ENCODE assay signal across 8 cellular contexts in the genomic region with DNA sequence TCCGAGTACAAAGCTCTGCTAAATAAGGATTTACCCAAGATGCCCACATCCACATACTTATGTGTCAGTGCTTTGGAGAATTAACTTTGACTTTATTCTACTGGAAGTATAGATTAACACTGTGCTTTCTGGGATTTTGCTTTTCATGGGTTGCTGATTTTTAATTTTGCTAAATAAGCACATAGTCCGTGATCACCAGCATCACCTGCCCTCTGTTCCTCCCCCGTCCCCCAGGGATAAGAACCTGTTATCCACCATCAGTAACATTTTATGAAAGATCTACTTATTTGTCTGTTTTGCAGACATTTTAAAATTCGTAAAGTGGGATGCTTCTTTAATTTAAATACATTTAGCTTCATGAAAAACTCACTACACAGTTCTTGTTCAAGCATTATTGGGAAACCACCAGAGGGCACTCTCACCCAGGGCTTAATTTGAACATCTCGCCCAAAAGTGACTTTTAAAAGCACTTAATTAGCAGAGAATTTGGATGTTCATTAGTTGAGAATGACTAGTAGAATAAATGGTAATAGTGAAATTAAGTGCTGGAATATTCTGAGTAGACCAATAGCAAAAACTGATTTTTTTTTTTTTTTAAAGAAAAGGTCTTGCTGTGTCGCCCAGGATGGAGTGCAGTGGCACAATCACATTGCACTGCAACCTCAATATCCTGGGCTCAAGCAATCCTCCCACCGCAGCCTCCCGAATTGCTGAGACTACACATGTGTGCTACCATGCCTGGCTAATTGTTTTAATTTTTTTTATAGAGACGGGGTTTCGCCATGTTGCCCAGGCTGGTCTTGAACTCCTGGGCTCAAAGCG. TPM values are rescaled to one million over a fixed set of nuclear protein-coding genes. Genes with fewer than 3 reads are reported as not detected.
DNase-seq lines count a peak whose midpoint lies in the region; ATAC-seq and TF ChIP-seq lines count a peak whose summit lies in the region.

No MANE protein-coding gene starts in this region.

- peaks cover 6% of the 10 kb centered on the region for H3K36me3 Mint-ChIP-seq in effector memory CD8-positive, alpha-beta T cell (ENCODE audit: insufficient read depth)

- H4K20me1 ChIP-seq in neural cell (ENCODE audit: insufficient read depth) = no peaks in the 10 kb centered on the region

- H2AFZ ChIP-seq in neural cell (ENCODE audit: low read depth, low read length) = no peak overlapping the region

- TF ChIP-seq CTCF in neural cell (IDR thresholded peaks at IDR 0.05; ENCODE audit: poor library complexity, severe bottlenecking) (peak; percentile 84), transverse colon (IDR thresholded peaks at IDR 0.05) (peak; percentile 71 to 80 (median 74))

- TF ChIP-seq EP300 in neural cell (conservative IDR thresholded peaks at IDR 0.05; ENCODE audit: poor library complexity, severe bottlenecking) = no peak
- TF ChIP-seq EP300 in transverse colon (IDR thresholded peaks at IDR 0.05; ENCODE audit: low read depth) = no peak

- no peak overlapping the region for H3K9ac ChIP-seq in neural cell (ENCODE audit: low read length)

- H3K4me3 ChIP-seq in neural cell (ENCODE audit: low read length) = no peak overlapping the region
- H3K4me3 ChIP-seq in transverse colon = no peak overlapping the region

- no peak for TF ChIP-seq POLR2A in transverse colon (IDR thresholded peaks at IDR 0.05)

- in situ Hi-C loops in transverse colon (cut with MboI; ENCODE audit: low pct_ligation_motif_present in 1 of 4, low pct_unique_long_range_greater_than_20kb in 1 of 4, low sequenced_read_pairs in 3 of 4) = loop anchor here in 3 of 4 donors (5.0 to 10.0 kb wide), 2 partner anchors 599 to 602 kb away; no protein-coding TSS in a partner anchor

- H3K27ac Mint-ChIP-seq in effector memory CD8-positive, alpha-beta T cell = no peak overlapping the region

- TF ChIP-seq RAD21 in neural cell (conservative IDR thresholded peaks at IDR 0.05) = peak; percentile 87

- no peaks in the 10 kb centered on the region for H3K79me2 ChIP-seq in neural cell (replicated peaks; ENCODE audit: insufficient read depth, low read length)

- H3F3A ChIP-seq in neural cell (ENCODE audit: insufficient read depth, low read length, poor library complexity, severe bottlenecking) = no peaks in the 10 kb centered on the region

- H3K4me1 ChIP-seq in transverse colon = no peaks in the 10 kb centered on the region

- H3K4me3 Mint-ChIP-seq in effector memory CD8-positive, alpha-beta T cell = no peak overlapping the region

- no peaks in the 10 kb centered on the region for H3K4me1 Mint-ChIP-seq in effector memory CD8-positive, alpha-beta T cell (ENCODE audit: low read depth in 2 of 2)

- H3K9me2 ChIP-seq in neural cell (ENCODE audit: insufficient read depth, low read length) = no peaks in the 10 kb centered on the region

- H3K4me2 ChIP-seq in neural cell (ENCODE audit: low read length) = no peak overlapping the region

- WGBS in transverse colon (ENCODE audit: low coverage in 1 of 2), 2 donors = 72 to 73% methylated on average over 9 to 11 of the region's 11 CpGs

- peak; percentile 58 for ATAC-seq in effector memory CD8-positive, alpha-beta T cell (replicated peaks)
- ATAC-seq in HG03342 (IDR thresholded peaks at IDR 0.05; ENCODE audit: unreplicated experiment) = no peak

- intact Hi-C loops in transverse colon (cut with DNase I; ENCODE audit: low total_unique reads) = loop anchor here (2.0 to 10.0 kb wide), 2 partner anchors 62 to 600 kb away; no protein-coding TSS in a partner anchor

- no peaks in the 10 kb centered on the region for H3K27me3 Mint-ChIP-seq in effector memory CD8-positive, alpha-beta T cell

- no peaks in the 10 kb centered on the region for H3K27me3 ChIP-seq in neural cell (ENCODE audit: insufficient read depth, low read depth, low read length)
- no peaks in the 10 kb centered on the region for H3K27me3 ChIP-seq in transverse colon

- peak; percentile 2 for DNase-seq in NK-92 treated with Interleukin-12 subunit alpha and Interleukin-12 subunit beta, amount 100 ng/mL, for 24 hours (lab: John Stamatoyannopoulos, UW)
- DNase-seq in NK-92 (lab: John Stamatoyannopoulos, UW; ENCODE audit: unreplicated experiment) (no peak), NCI-H2227 (lab: John Stamatoyannopoulos, UW; ENCODE audit: unreplicated experiment) (peak; percentile 55), transverse colon (peak; percentile 43)
- peak; percentile 21 to 50 for DNase-seq in activated CD4-positive, alpha-beta T cell treated with anti-CD3 and anti-CD28 coated beads, Interleukin-2, amount 50 U/mL, for 24 hours (ENCODE audit: low read depth in 1 of 2, low spot score in 1 of 2)
- peak; percentile 60 to 67 (median 65) for DNase-seq in effector memory CD8-positive, alpha-beta T cell

- H3K9me3 ChIP-seq in neural cell (ENCODE audit: low read length) (no peaks in the 10 kb centered on the region), transverse colon (no peaks in the 10 kb centered on the region)

- no peaks in the 10 kb centered on the region for H3K9me3 Mint-ChIP-seq in effector memory CD8-positive, alpha-beta T cell

- H3K27ac ChIP-seq in neural cell (ENCODE audit: low read length) (no peak overlapping the region), transverse colon (no peak overlapping the region)

- H3K36me3 ChIP-seq in neural cell (ENCODE audit: insufficient read depth, low read length) (no peaks in the 10 kb centered on the region), transverse colon (peaks cover 0 to 7% (median 0%) of the 10 kb centered on the region in 4 donors)

TF ChIP-seq in neural cell, 6 proteins besides CTCF, POLR2A, EP300 and RAD21:
- TF ChIP-seq SMC3 (conservative IDR thresholded peaks at IDR 0.05; ENCODE audit: poor library complexity) (peak; percentile 93), TAF1 (IDR thresholded peaks at IDR 0.05; ENCODE audit: low read depth) (no peak)

RNA-seq across cellular contexts. Expression of gene MRPL42, which starts 35.7 kb away (rescaled TPM):
- 236 and 260 TPM in 2 replicates for polyA plus RNA-seq in neural cell
- polyA minus RNA-seq in neural cell = 168 and 230 TPM in 2 replicates
- 10 to 100 TPM; 10.5 to 45.1 (median 27.2) TPM for total RNA-seq in transverse colon
